In the genomic region with DNA sequence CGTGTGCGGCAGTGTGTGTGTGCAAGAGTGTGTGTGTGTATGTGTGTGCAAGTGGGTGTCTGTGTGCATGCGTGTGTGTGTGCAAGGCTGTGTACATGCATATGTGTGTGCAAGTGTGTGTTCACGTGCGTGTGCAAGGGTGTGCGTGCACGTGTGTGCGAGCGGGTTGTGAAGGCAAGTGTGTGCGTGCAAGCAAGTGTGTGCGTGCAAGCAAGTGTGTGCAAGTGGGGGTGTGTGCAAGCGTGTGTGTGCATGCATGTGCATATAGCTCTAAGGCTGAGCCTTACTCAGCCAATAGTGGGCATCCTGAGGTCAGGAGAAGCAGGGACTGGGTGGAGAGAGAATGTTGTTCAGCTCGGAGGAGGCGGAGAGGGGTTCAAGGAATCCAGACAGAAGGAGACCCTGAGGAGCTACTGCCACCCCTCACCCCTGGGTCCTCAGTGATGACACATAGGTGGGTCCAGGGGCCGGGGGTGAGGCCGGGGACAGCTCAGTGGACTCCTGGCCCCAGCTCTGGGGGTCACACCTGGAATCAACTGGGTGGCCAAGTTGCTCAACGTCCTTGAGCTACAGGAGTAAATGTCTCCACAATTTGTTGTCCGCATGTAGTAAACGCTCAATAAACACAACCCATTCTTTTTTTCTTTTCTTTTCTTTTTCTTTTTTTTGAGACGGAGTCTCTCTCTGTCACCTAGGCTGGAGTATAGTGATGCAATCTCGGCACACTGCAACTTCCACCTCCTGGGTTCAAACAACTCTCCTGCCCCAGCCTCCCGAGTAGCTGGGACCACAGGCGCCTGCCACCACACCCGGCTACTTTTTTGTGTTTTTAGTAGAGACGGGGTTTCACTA, we compare ENCODE assay signal across 1 cellular context.
TF ChIP-seq lines count a peak whose summit lies in the region.

No MANE protein-coding gene starts in this region.

TF ChIP-seq in H1, 55 proteins besides CTCF, POLR2A, EP300 and RAD21:
- TF ChIP-seq, protein P1, sequence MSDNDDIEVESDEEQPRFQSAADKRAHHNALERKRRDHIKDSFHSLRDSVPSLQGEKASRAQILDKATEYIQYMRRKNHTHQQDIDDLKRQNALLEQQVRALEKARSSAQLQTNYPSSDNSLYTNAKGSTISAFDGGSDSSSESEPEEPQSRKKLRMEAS (IDR thresholded peaks at IDR 0.05) = no peak
- TF ChIP-seq SIN3A (conservative IDR thresholded peaks at IDR 0.05 in 1 of 2, IDR thresholded peaks at IDR 0.05 in 1 of 2; ENCODE audit: low read depth in 1 of 2, low read length in 2 of 2) (no peak), CTBP2 (IDR thresholded peaks at IDR 0.05; ENCODE audit: borderline replicate concordance, insufficient read depth, insufficient read length, low read length) (no peak), TBP (IDR thresholded peaks at IDR 0.05; ENCODE audit: low read depth, low read length) (no peak), NRF1 (IDR thresholded peaks at IDR 0.05; ENCODE audit: low read depth, low read length) (no peak), EGR1 (IDR thresholded peaks at IDR 0.05; ENCODE audit: borderline replicate concordance, low read depth, low read length) (no peak), GTF2F1 (IDR thresholded peaks at IDR 0.05; ENCODE audit: borderline replicate concordance, low read depth, low read length) (no peak), SP2 (IDR thresholded peaks at IDR 0.05; ENCODE audit: low read length) (no peak)
- TF ChIP-seq, protein P2, sequence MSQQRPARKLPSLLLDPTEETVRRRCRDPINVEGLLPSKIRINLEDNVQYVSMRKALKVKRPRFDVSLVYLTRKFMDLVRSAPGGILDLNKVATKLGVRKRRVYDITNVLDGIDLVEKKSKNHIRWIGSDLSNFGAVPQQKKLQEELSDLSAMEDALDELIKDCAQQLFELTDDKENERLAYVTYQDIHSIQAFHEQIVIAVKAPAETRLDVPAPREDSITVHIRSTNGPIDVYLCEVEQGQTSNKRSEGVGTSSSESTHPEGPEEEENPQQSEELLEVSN (IDR thresholded peaks at IDR 0.05) = no peak
